ENCODE assay signal across 1 cellular context in the genomic region with DNA sequence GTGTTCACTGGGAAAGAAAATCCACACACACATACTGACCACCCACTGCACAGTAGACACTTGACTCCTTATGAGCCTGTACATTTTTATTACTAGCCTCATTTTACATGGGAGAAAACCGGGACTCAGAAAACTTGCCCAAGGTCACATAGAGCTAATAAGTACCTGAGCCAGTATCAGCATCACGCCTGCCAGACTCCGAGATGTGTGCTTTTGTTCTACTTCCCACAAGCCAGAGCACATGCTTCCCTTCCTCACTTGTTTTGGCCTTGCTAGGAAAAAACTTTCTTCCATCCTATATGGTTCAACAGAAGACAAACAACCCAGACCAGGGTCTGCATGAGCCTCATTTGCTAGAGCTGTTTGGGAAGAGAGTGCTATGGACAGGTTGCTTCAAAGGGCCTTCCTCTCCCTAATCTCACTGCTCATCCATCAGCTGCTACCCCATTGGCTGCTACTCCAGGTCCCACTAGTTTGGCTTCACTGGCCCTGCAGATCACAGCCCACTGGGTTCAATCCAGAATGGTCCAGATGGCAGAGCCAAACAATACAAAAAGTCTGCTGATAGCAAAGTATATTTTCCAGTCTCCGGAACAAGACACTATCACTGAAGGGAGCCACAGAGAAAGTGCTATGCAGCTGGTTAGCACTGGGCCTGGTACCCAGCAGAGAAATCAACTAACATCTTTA.
TF ChIP-seq lines count a peak whose summit lies in the region.

No MANE protein-coding gene starts in this region.

TF ChIP-seq in HepG2, 621 proteins besides CTCF, POLR2A, EP300 and RAD21 (continued from another document and continues in another):
- TF ChIP-seq, protein P1, sequence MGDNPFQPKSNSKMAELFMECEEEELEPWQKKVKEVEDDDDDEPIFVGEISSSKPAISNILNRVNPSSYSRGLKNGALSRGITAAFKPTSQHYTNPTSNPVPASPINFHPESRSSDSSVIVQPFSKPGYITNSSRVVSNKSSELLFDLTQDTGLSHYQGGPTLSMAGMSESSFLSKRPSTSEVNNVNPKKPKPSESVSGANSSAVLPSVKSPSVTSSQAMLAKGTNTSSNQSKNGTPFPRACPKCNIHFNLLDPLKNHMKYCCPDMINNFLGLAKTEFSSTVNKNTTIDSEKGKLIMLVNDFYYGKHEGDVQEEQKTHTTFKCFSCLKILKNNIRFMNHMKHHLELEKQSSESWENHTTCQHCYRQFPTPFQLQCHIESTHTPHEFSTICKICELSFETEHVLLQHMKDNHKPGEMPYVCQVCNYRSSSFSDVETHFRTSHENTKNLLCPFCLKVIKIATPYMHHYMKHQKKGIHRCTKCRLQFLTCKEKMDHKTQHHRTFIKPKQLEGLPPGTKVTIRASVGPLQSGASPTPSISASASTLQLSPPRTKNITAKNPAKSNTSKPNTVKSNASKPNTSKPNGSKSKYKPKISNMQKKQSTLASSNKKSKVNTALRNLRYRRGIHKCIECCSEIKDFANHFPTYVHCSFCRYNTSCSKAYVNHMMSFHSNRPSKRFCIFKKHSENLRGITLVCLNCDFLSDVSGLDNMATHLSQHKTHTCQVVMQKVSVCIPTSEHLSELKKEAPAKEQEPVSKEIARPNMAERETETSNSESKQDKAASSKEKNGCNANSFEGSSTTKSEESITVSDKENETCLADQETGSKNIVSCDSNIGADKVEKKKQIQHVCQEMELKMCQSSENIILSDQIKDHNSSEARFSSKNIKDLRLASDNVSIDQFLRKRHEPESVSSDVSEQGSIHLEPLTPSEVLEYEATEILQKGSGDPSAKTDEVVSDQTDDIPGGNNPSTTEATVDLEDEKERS (CRISPR knock-in tag; IDR thresholded peaks at IDR 0.05), result peak; percentile 51; the same call in 1 of the 2 replicates
- no peak for TF ChIP-seq CREB1 (IDR thresholded peaks at IDR 0.05)
- TF ChIP-seq CREB1 (CRISPR knock-in tag; IDR thresholded peaks at IDR 0.05), result no peak
- no peak for TF ChIP-seq HOXA9 (CRISPR knock-in tag; IDR thresholded peaks at IDR 0.05; ENCODE audit: borderline replicate concordance)
- TF ChIP-seq DMAP1 (CRISPR knock-in tag; IDR thresholded peaks at IDR 0.05), result no peak
- TF ChIP-seq, protein P2, sequence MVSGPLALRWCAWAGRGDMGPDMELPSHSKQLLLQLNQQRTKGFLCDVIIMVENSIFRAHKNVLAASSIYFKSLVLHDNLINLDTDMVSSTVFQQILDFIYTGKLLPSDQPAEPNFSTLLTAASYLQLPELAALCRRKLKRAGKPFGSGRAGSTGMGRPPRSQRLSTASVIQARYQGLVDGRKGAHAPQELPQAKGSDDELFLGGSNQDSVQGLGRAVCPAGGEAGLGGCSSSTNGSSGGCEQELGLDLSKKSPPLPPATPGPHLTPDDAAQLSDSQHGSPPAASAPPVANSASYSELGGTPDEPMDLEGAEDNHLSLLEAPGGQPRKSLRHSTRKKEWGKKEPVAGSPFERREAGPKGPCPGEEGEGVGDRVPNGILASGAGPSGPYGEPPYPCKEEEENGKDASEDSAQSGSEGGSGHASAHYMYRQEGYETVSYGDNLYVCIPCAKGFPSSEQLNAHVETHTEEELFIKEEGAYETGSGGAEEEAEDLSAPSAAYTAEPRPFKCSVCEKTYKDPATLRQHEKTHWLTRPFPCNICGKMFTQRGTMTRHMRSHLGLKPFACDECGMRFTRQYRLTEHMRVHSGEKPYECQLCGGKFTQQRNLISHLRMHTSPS (CRISPR knock-in tag; IDR thresholded peaks at IDR 0.05; ENCODE audit: low read depth), result no peak
- no peak for TF ChIP-seq ZNF724P (CRISPR knock-in tag; IDR thresholded peaks at IDR 0.05; ENCODE audit: borderline replicate concordance)
- TF ChIP-seq ARID5B (CRISPR knock-in tag; IDR thresholded peaks at IDR 0.05), result 0 out of 2 replicates have a peak, but pooled peaks have one; percentile 33
- no peak for TF ChIP-seq PRDM4 (CRISPR knock-in tag; IDR thresholded peaks at IDR 0.05; ENCODE audit: borderline replicate concordance)
- no peak for TF ChIP-seq TMF1 (CRISPR knock-in tag; IDR thresholded peaks at IDR 0.05; ENCODE audit: low read depth)
- TF ChIP-seq, protein P3, sequence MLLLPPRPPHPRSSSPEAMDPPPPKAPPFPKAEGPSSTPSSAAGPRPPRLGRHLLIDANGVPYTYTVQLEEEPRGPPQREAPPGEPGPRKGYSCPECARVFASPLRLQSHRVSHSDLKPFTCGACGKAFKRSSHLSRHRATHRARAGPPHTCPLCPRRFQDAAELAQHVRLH (CRISPR knock-in tag; IDR thresholded peaks at IDR 0.05; ENCODE audit: borderline replicate concordance, low read depth), result peak; percentile 15; the same call in 1 of the 2 replicates
- TF ChIP-seq, protein P4, sequence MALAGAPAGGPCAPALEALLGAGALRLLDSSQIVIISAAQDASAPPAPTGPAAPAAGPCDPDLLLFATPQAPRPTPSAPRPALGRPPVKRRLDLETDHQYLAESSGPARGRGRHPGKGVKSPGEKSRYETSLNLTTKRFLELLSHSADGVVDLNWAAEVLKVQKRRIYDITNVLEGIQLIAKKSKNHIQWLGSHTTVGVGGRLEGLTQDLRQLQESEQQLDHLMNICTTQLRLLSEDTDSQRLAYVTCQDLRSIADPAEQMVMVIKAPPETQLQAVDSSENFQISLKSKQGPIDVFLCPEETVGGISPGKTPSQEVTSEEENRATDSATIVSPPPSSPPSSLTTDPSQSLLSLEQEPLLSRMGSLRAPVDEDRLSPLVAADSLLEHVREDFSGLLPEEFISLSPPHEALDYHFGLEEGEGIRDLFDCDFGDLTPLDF (CRISPR knock-in tag; IDR thresholded peaks at IDR 0.05), result no peak
- TF ChIP-seq ZNF34 (CRISPR knock-in tag; IDR thresholded peaks at IDR 0.05; ENCODE audit: borderline replicate concordance), result no peak
- no peak for TF ChIP-seq ZNF335 (CRISPR knock-in tag; IDR thresholded peaks at IDR 0.05)
- TF ChIP-seq ZEB1 (IDR thresholded peaks at IDR 0.05; ENCODE audit: insufficient replicate concordance, low read depth), result no peak
- no peak for TF ChIP-seq ZNF160 (CRISPR knock-in tag; IDR thresholded peaks at IDR 0.05)
- TF ChIP-seq FOXA3 (CRISPR knock-in tag; IDR thresholded peaks at IDR 0.05), result no peak
- TF ChIP-seq GATAD2A (CRISPR knock-in tag; IDR thresholded peaks at IDR 0.05), result peak; percentile 40
- TF ChIP-seq, protein P5, sequence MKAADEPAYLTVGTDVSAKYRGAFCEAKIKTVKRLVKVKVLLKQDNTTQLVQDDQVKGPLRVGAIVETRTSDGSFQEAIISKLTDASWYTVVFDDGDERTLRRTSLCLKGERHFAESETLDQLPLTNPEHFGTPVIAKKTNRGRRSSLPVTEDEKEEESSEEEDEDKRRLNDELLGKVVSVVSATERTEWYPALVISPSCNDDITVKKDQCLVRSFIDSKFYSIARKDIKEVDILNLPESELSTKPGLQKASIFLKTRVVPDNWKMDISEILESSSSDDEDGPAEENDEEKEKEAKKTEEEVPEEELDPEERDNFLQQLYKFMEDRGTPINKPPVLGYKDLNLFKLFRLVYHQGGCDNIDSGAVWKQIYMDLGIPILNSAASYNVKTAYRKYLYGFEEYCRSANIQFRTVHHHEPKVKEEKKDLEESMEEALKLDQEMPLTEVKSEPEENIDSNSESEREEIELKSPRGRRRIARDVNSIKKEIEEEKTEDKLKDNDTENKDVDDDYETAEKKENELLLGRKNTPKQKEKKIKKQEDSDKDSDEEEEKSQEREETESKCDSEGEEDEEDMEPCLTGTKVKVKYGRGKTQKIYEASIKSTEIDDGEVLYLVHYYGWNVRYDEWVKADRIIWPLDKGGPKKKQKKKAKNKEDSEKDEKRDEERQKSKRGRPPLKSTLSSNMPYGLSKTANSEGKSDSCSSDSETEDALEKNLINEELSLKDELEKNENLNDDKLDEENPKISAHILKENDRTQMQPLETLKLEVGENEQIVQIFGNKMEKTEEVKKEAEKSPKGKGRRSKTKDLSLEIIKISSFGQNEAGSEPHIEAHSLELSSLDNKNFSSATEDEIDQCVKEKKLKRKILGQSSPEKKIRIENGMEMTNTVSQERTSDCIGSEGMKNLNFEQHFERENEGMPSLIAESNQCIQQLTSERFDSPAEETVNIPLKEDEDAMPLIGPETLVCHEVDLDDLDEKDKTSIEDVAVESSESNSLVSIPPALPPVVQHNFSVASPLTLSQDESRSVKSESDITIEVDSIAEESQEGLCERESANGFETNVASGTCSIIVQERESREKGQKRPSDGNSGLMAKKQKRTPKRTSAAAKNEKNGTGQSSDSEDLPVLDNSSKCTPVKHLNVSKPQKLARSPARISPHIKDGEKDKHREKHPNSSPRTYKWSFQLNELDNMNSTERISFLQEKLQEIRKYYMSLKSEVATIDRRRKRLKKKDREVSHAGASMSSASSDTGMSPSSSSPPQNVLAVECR (CRISPR knock-in tag; IDR thresholded peaks at IDR 0.05; ENCODE audit: borderline replicate concordance), result no peak
- no peak for TF ChIP-seq ZNF326 (CRISPR knock-in tag; IDR thresholded peaks at IDR 0.05; ENCODE audit: borderline replicate concordance)
- peak; percentile 35 for TF ChIP-seq RBM22 (optimal IDR thresholded peaks at IDR 0.05; ENCODE audit: low read length)
- TF ChIP-seq, protein P6, sequence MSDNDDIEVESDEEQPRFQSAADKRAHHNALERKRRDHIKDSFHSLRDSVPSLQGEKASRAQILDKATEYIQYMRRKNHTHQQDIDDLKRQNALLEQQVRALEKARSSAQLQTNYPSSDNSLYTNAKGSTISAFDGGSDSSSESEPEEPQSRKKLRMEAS (IDR thresholded peaks at IDR 0.05), result peak; percentile 62; the same call in 1 of the 2 replicates
- no peak for TF ChIP-seq ZNF431 (CRISPR knock-in tag; IDR thresholded peaks at IDR 0.05; ENCODE audit: borderline replicate concordance, low read depth)
- no peak for TF ChIP-seq IRX3 (CRISPR knock-in tag; IDR thresholded peaks at IDR 0.05; ENCODE audit: borderline replicate concordance, low read depth)
- no peak for TF ChIP-seq RFXAP (CRISPR knock-in tag; IDR thresholded peaks at IDR 0.05; ENCODE audit: borderline replicate concordance)
- TF ChIP-seq, protein P7, sequence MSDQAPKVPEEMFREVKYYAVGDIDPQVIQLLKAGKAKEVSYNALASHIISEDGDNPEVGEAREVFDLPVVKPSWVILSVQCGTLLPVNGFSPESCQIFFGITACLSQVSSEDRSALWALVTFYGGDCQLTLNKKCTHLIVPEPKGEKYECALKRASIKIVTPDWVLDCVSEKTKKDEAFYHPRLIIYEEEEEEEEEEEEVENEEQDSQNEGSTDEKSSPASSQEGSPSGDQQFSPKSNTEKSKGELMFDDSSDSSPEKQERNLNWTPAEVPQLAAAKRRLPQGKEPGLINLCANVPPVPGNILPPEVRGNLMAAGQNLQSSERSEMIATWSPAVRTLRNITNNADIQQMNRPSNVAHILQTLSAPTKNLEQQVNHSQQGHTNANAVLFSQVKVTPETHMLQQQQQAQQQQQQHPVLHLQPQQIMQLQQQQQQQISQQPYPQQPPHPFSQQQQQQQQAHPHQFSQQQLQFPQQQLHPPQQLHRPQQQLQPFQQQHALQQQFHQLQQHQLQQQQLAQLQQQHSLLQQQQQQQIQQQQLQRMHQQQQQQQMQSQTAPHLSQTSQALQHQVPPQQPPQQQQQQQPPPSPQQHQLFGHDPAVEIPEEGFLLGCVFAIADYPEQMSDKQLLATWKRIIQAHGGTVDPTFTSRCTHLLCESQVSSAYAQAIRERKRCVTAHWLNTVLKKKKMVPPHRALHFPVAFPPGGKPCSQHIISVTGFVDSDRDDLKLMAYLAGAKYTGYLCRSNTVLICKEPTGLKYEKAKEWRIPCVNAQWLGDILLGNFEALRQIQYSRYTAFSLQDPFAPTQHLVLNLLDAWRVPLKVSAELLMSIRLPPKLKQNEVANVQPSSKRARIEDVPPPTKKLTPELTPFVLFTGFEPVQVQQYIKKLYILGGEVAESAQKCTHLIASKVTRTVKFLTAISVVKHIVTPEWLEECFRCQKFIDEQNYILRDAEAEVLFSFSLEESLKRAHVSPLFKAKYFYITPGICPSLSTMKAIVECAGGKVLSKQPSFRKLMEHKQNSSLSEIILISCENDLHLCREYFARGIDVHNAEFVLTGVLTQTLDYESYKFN (CRISPR knock-in tag; conservative IDR thresholded peaks at IDR 0.05), result no peak
